8 cellular contexts compared by ENCODE assay signal in genomic region chr12:50086148-50086547, GRCh38. TPM values are rescaled to one million over a fixed set of nuclear protein-coding genes. Genes with fewer than 3 reads are reported as not detected.
DNase-seq lines count a peak whose midpoint lies in the region; ATAC-seq and TF ChIP-seq lines count a peak whose summit lies in the region.

No MANE protein-coding gene starts in this region.

- H3K9me3 ChIP-seq in left ventricle myocardium inferior (replicated peaks) (no peaks in the 10 kb centered on the region), mesodermal cell (ENCODE audit: control insufficient read depth, low read length) (no peaks in the 10 kb centered on the region)

- peak overlapping the region; percentile 95 to 99 (median 98) for H3K4me3 Mint-ChIP-seq in brain

- H3K4me1 Mint-ChIP-seq in brain, result peaks cover 50% of the 10 kb centered on the region

- peak overlapping the region; percentile 100 for H3K27ac ChIP-seq in left ventricle myocardium inferior (replicated peaks)
- H3K27ac ChIP-seq in mesodermal cell (ENCODE audit: low read depth, low read length, severe bottlenecking), result no peak overlapping the region
- no peak overlapping the region for H3K27ac ChIP-seq in foreskin keratinocyte

- ATAC-seq in Right ventricle myocardium superior (ENCODE audit: poor library complexity) (no peak), GM19467 (IDR thresholded peaks at IDR 0.05; ENCODE audit: unreplicated experiment) (no peak), foreskin keratinocyte (no peak), HG03025 (IDR thresholded peaks at IDR 0.05; ENCODE audit: low FRiP score, unreplicated experiment) (no peak)

- H3K36me3 ChIP-seq in left ventricle myocardium inferior (peaks cover 45% of the 10 kb centered on the region), mesodermal cell (ENCODE audit: control insufficient read depth, insufficient read depth, low read length) (peaks cover 45% of the 10 kb centered on the region)

- peaks cover 41% of the 10 kb centered on the region for H3K36me3 Mint-ChIP-seq in brain

- peaks cover under 1% of the 10 kb centered on the region for H3K27me3 ChIP-seq in left ventricle myocardium inferior (ENCODE audit: low read depth)
- no peaks in the 10 kb centered on the region for H3K27me3 ChIP-seq in foreskin keratinocyte

- 87 to 100% methylated on average over 1 to 5 of the region's 5 CpGs for WGBS in mesodermal cell (ENCODE audit: insufficient coverage in 2 of 2), 2 experiments

- TF ChIP-seq CTCF in left ventricle myocardium inferior (IDR thresholded peaks at IDR 0.05; ENCODE audit: borderline replicate concordance) (no peak), brain (conservative IDR thresholded peaks at IDR 0.05) (no peak), foreskin keratinocyte (conservative IDR thresholded peaks at IDR 0.05) (no peak)

- peaks cover 5% of the 10 kb centered on the region for H3K27me3 Mint-ChIP-seq in brain

- H3K4me1 ChIP-seq in left ventricle myocardium inferior (peaks cover 37% of the 10 kb centered on the region), mesodermal cell (ENCODE audit: control insufficient read depth, insufficient read depth, low read length, poor library complexity, severe bottlenecking) (peaks cover 17% of the 10 kb centered on the region), foreskin keratinocyte (peaks cover 28% of the 10 kb centered on the region)

- H3K27ac Mint-ChIP-seq in brain, result peak overlapping the region; percentile 96 to 99 (median 97)

- H3K4me3 ChIP-seq in left ventricle myocardium inferior (peak overlapping the region; percentile 98), mesodermal cell (ENCODE audit: extremely low read depth, insufficient read depth, low read length, poor library complexity, severe bottlenecking) (peak overlapping the region; percentile 72)

- peaks cover 0 to 2% (median 0%) of the 10 kb centered on the region in 5 experiments for H3K9me3 Mint-ChIP-seq in brain

- intact Hi-C loops in left ventricle myocardium inferior (cut with micrococcal nuclease) (no loop called here), Right ventricle myocardium superior (cut with DNase I) (loop anchor here (5.0 kb wide), 1 partner anchor 81 kb away; the partner anchor contains the start of gene CERS5)

- DNase-seq in left ventricle myocardium inferior, result no peak
- DNase-seq in Right ventricle myocardium superior, result no peak
- DNase-seq in inferior parietal cortex (ENCODE audit: extremely low spot score), result no peak
- DNase-seq in foreskin keratinocyte, result no peak

RNA-seq across cellular contexts. Expression of gene SMARCD1, which starts 1.0 kb away (rescaled TPM):
- total RNA-seq in left ventricle myocardium inferior (15.4 TPM), Right ventricle myocardium superior (14.3 TPM), foreskin keratinocyte (99.8 and 102 TPM in 2 replicates)
- polyA plus RNA-seq in brain (ENCODE audit: insufficient read depth, low read depth, low replicate concordance) (85.1 TPM), foreskin keratinocyte (53.4 and 59.7 TPM in 2 replicates)
- polyA plus RNA-seq in mesodermal cell (2013, experiment 1 of 2), result 95.4 TPM
- polyA plus RNA-seq in mesodermal cell (2013, experiment 2 of 2), result 93.2 TPM

RNA-seq across cellular contexts. Expression of gene GPD1, which starts 17.7 kb away (rescaled TPM):
- total RNA-seq in left ventricle myocardium inferior (9.0 TPM), Right ventricle myocardium superior (38.3 TPM), foreskin keratinocyte (0.11 and 0.14 TPM in 2 replicates)
- polyA plus RNA-seq in brain (ENCODE audit: insufficient read depth, low read depth, low replicate concordance) (18.3 TPM), foreskin keratinocyte (0.09 and 0.17 TPM in 2 replicates)
- polyA plus RNA-seq in mesodermal cell (2013, experiment 1 of 2), result not detected
- 0.30 TPM for polyA plus RNA-seq in mesodermal cell (2013, experiment 2 of 2)

RNA-seq across cellular contexts. Expression of gene COX14, which starts 25.9 kb away (rescaled TPM):
- total RNA-seq in left ventricle myocardium inferior (195 TPM), Right ventricle myocardium superior (243 TPM), foreskin keratinocyte (42.7 and 44.0 TPM in 2 replicates)
- polyA plus RNA-seq in brain (ENCODE audit: insufficient read depth, low read depth, low replicate concordance) (59.5 TPM), foreskin keratinocyte (60.8 and 61.5 TPM in 2 replicates)
- polyA plus RNA-seq in mesodermal cell (2013, experiment 1 of 2), result 35.8 TPM
- 28.5 TPM for polyA plus RNA-seq in mesodermal cell (2013, experiment 2 of 2)

RNA-seq across cellular contexts. Expression of gene ASIC1, which starts 28.8 kb away (rescaled TPM):
- total RNA-seq in left ventricle myocardium inferior (0.96 TPM), Right ventricle myocardium superior (1.6 TPM), foreskin keratinocyte (3.3 and 4.3 TPM in 2 replicates)
- polyA plus RNA-seq in brain (ENCODE audit: insufficient read depth, low read depth, low replicate concordance) (13.8 TPM), foreskin keratinocyte (4.3 and 5.6 TPM in 2 replicates)
- 9.8 TPM for polyA plus RNA-seq in mesodermal cell (2013, experiment 1 of 2)
- polyA plus RNA-seq in mesodermal cell (2013, experiment 2 of 2), result 8.9 TPM
